ENCODE assay signal across 8 cellular contexts in genomic region chr1:179876289-179876715, GRCh38. TPM values are rescaled to one million over a fixed set of nuclear protein-coding genes. Genes with fewer than 3 reads are reported as not detected.
DNase-seq lines count a peak whose midpoint lies in the region; ATAC-seq, FAIRE-seq and TF ChIP-seq lines count a peak whose summit lies in the region.

No MANE protein-coding gene starts in this region.

- H3K27me3 ChIP-seq in foreskin keratinocyte (no peaks in the 10 kb centered on the region), small intestine (ENCODE audit: control insufficient read depth in 2 of 2, insufficient read depth in 2 of 2, low read length in 2 of 2) (no peaks in the 10 kb centered on the region)

- peak overlapping the region; percentile 72 for H3K4me3 Mint-ChIP-seq in T-helper 1 cell treated with Interleukin-12 subunit alpha and Interleukin-12 subunit beta and Interleukin-4 antibody, amounts not matched to agents 30 μg/mL and 1 μg/mL, for 36 hours

- H3K27ac ChIP-seq in foreskin keratinocyte (peak overlapping the region; percentile 38), small intestine (ENCODE audit: low read depth in 1 of 2, low read length in 1 of 2) (no peak overlapping the region)

- TF ChIP-seq CTCF in foreskin keratinocyte (conservative IDR thresholded peaks at IDR 0.05), result no peak

- peak overlapping the region in 1 of 2 donors; percentile 42 for H3K4me3 ChIP-seq in small intestine (ENCODE audit: low read depth in 1 of 2, low read length in 2 of 2)

- H3K36me3 ChIP-seq in small intestine (ENCODE audit: control insufficient read depth in 2 of 2, insufficient read depth in 2 of 2, low read length in 2 of 2), result peaks cover 0 to 2% of the 10 kb centered on the region in 2 donors

- peaks cover 19% of the 10 kb centered on the region for H3K36me3 Mint-ChIP-seq in T-helper 1 cell treated with Interleukin-12 subunit alpha and Interleukin-12 subunit beta and Interleukin-4 antibody, amounts not matched to agents 30 μg/mL and 1 μg/mL, for 36 hours (ENCODE audit: low read depth)

- H3K27me3 Mint-ChIP-seq in T-helper 1 cell treated with Interleukin-12 subunit alpha and Interleukin-12 subunit beta and Interleukin-4 antibody, amounts not matched to agents 30 μg/mL and 1 μg/mL, for 36 hours (ENCODE audit: low read depth), result no peaks in the 10 kb centered on the region

- H3K4me1 ChIP-seq in foreskin keratinocyte (peaks cover 6% of the 10 kb centered on the region), small intestine (ENCODE audit: control insufficient read depth in 2 of 2, insufficient read depth in 1 of 2, low read depth in 1 of 2, low read length in 1 of 2) (peaks cover 1 to 4% of the 10 kb centered on the region in 2 donors)

- H3K27ac Mint-ChIP-seq in T-helper 1 cell treated with Interleukin-12 subunit alpha and Interleukin-12 subunit beta and Interleukin-4 antibody, amounts not matched to agents 30 μg/mL and 1 μg/mL, for 36 hours, result peak overlapping the region; percentile 46

- 9 to 36% (median 25%) methylated on average over 3 of the region's 3 CpGs for WGBS in small intestine, 3 donors

- peaks cover 37% of the 10 kb centered on the region for H3K4me1 Mint-ChIP-seq in T-helper 1 cell treated with Interleukin-12 subunit alpha and Interleukin-12 subunit beta and Interleukin-4 antibody, amounts not matched to agents 30 μg/mL and 1 μg/mL, for 36 hours (ENCODE audit: low read depth)

- peak; percentile 57 for ATAC-seq in foreskin keratinocyte
- ATAC-seq in HG02610 (IDR thresholded peaks at IDR 0.05; ENCODE audit: unreplicated experiment), result no peak
- ATAC-seq in HG02981 (IDR thresholded peaks at IDR 0.05; ENCODE audit: unreplicated experiment), result no peak

- H3K9me3 ChIP-seq in small intestine (ENCODE audit: control insufficient read depth, low read depth), result no peaks in the 10 kb centered on the region

- H3K9me3 Mint-ChIP-seq in T-helper 1 cell treated with Interleukin-12 subunit alpha and Interleukin-12 subunit beta and Interleukin-4 antibody, amounts not matched to agents 30 μg/mL and 1 μg/mL, for 36 hours, result no peaks in the 10 kb centered on the region

- no peak for FAIRE-seq in small intestine (lab: Jason Lieb, UNC)

- DNase-seq in HPDE6-E6E7 (ENCODE audit: extremely low spot score), result peak; percentile 16
- peak; percentile 42 to 76 for DNase-seq in foreskin keratinocyte
- peak; percentile 87 for DNase-seq in small intestine
- DNase-seq in NCI-H69 (lab: John Stamatoyannopoulos, UW), result no peak
- DNase-seq in stimulated activated CD4-positive, alpha-beta T cell treated with anti-CD3 and anti-CD28 coated beads, Interleukin-2, amount 100 ng/mL, for 24 hours, result no peak

RNA-seq across cellular contexts. Expression of gene TOR1AIP2, which starts 1.3 kb away (rescaled TPM):
- total RNA-seq in foreskin keratinocyte, result 88.9 and 92.1 TPM in 2 replicates
- polyA plus RNA-seq in foreskin keratinocyte (11.1 and 12.5 TPM in 2 replicates), small intestine (10 to 100 TPM; 13.3 to 24.2 (median 17.6) TPM)

RNA-seq across cellular contexts. Expression of gene TOR1AIP1, which starts 5.8 kb away (rescaled TPM):
- 46.5 and 51.1 TPM in 2 replicates for total RNA-seq in foreskin keratinocyte
- 15.2 and 20.2 TPM in 2 replicates for polyA plus RNA-seq in foreskin keratinocyte
- polyA plus RNA-seq in small intestine, result 10 to 100 TPM in 1 of 3 donors, 1 to 10 TPM in 2; 5.8 to 16.0 (median 7.0) TPM

Comparison
In these comparisons a context has a peak if more than half of its experiments do, and no peak if none do; other contexts are left out.
1. DNase-seq: peak in HPDE6-E6E7 (single experiment), foreskin keratinocyte (2 of 2) and small intestine (single experiment); none in NCI-H69 (single experiment) and stimulated activated CD4-positive, alpha-beta T cell treated with anti-CD3 and anti-CD28 coated beads, Interleukin-2, amount 100 ng/mL, for 24 hours (0 of 2).